Comparison of ENCODE assay signal across 1 cellular context in genomic region chr17:13599808-13600398, GRCh38.
TF ChIP-seq lines count a peak whose summit lies in the region.

No MANE protein-coding gene starts in this region.

TF ChIP-seq in IMR-90, 13 proteins besides CTCF, POLR2A, EP300 and RAD21 (continued from another document):
- TF ChIP-seq MXI1 (IDR thresholded peaks at IDR 0.05; ENCODE audit: borderline replicate concordance, low read depth, low read length) = no peak
TF ChIP-seq in IMR-90: peak in this region for 0.
